22 cellular contexts compared by ENCODE assay signal in genomic region chr7:36522453-36523007, GRCh38.
"Had no signal": no experiment of that assay in that cellular context is flagged by ENCODE, and none has a peak within 500 bp of the region (broad histone marks: within the 10 kb centered on the region; RNA-seq: fewer than 3 reads in every experiment).

No MANE protein-coding gene starts in this region.

- DNase-seq: cortex of kidney; effector CD8-positive, alpha-beta T cell; foreskin fibroblast; glutamatergic neuron; left lung; mesenchymal stem cell; midbrain; naive B cell; right lobe of liver; stimulated activated CD4-positive, alpha-beta T cell treated with anti-CD3 and anti-CD28 coated beads, Interleukin-2, amount 100 ng/mL, for 24 hours; stimulated activated naive CD4-positive, alpha-beta T cell; stomach had no signal

- H3K79me2 ChIP-seq: parathyroid adenoma had no signal

- H3K27me3 ChIP-seq: dorsolateral prefrontal cortex, esophagus muscularis mucosa, gastroesophageal sphincter, left lung, right lobe of liver, stomach had no signal

- H3K36me3 ChIP-seq: esophagus muscularis mucosa, gastroesophageal sphincter, prostate gland, right lobe of liver, stomach, thoracic aorta had no signal

- FAIRE-seq: endometrium, urothelium cell line had no signal

- H3K4me3 ChIP-seq: dorsolateral prefrontal cortex, esophagus muscularis mucosa, gastroesophageal sphincter, left lung, lung, prostate gland, right lobe of liver, skin epidermis, stomach, thoracic aorta had no signal

- H3K9me3 ChIP-seq: esophagus muscularis mucosa, gastroesophageal sphincter, left lung, prostate gland, right lobe of liver, stomach, thoracic aorta had no signal

- H3K9ac ChIP-seq: parathyroid adenoma had no signal

- ATAC-seq: gastroesophageal sphincter, left lung had no signal

- H3K4me1 ChIP-seq: esophagus muscularis mucosa, gastroesophageal sphincter, left lung, parathyroid adenoma, prostate gland, right lobe of liver, stomach had no signal

- H3K27ac ChIP-seq: esophagus muscularis mucosa, gastroesophageal sphincter, left lung, parathyroid adenoma, prostate gland, right lobe of liver, skin epidermis, stomach, thoracic aorta had no signal

- H2AFZ ChIP-seq: parathyroid adenoma had no signal
